Comparison of ENCODE assay signal across 11 cellular contexts in genomic region chr5:40685952-40686351, GRCh38. TPM values are rescaled to one million over a fixed set of nuclear protein-coding genes. Genes with fewer than 3 reads are reported as not detected.
A peak's percentile ranks its signal among the peaks of the same experiment; 100 is the strongest.
DNase-seq lines count a peak whose midpoint lies in the region; ATAC-seq and TF ChIP-seq lines count a peak whose summit lies in the region.
"Had no signal": no experiment of that assay in that cellular context is flagged by ENCODE, and none has a peak within 500 bp of the region (broad histone marks: within the 10 kb centered on the region; RNA-seq: fewer than 3 reads in every experiment).

No MANE protein-coding gene starts in this region.

- H3K4me3 Mint-ChIP-seq in activated T-helper 2 cell treated with anti-CD3 and anti-CD28 coated beads, Interferon-gamma antibody, Interleukin-2, Interleukin-4, amounts not matched to agents 10 μg/mL and 5 μg/mL and 100 μg/mL, durations not matched to agents 14 hours and 24 hours and 36 hours (ENCODE audit: low read depth) = peak overlapping the region; percentile 76
- H3K4me3 Mint-ChIP-seq in naive thymus-derived CD4-positive, alpha-beta T cell = peak overlapping the region; percentile 25 to 100 (median 95)

- H3K27me3 ChIP-seq in heart left ventricle (peaks cover 0 to 14% (median 2%) of the 10 kb centered on the region in 9 donors), upper lobe of left lung (peaks cover 0 to 7% (median under 1%) of the 10 kb centered on the region in 4 donors)
- H3K27me3 ChIP-seq in naive thymus-derived CD4-positive, alpha-beta T cell (ENCODE audit: control insufficient read depth in 2 of 2, insufficient read depth in 2 of 2, low read length in 2 of 2) = no peaks in the 10 kb centered on the region

- peak overlapping the region; percentile 52 for H3K27ac Mint-ChIP-seq in activated T-helper 2 cell treated with anti-CD3 and anti-CD28 coated beads, Interferon-gamma antibody, Interleukin-2, Interleukin-4, amounts not matched to agents 10 μg/mL and 5 μg/mL and 100 μg/mL, durations not matched to agents 14 hours and 24 hours and 36 hours
- H3K27ac Mint-ChIP-seq in naive thymus-derived CD4-positive, alpha-beta T cell = peak overlapping the region; percentile 69 to 97 (median 96)

- H3K9me3 Mint-ChIP-seq in activated T-helper 2 cell treated with anti-CD3 and anti-CD28 coated beads, Interferon-gamma antibody, Interleukin-2, Interleukin-4, amounts not matched to agents 10 μg/mL and 5 μg/mL and 100 μg/mL, durations not matched to agents 14 hours and 24 hours and 36 hours = no peaks in the 10 kb centered on the region
- peaks cover 0 to 3% (median 0%) of the 10 kb centered on the region in 11 donors for H3K9me3 Mint-ChIP-seq in naive thymus-derived CD4-positive, alpha-beta T cell

- CTCF ChIA-PET in naive thymus-derived CD4-positive, alpha-beta T cell (lab: Charles Lee) = interaction anchor here (0.6 to 2.2 kb wide), 16 partner anchors 16 to 1114 kb away, joined by 3 to 10 read pairs (median 3); no protein-coding TSS in a partner anchor

- intact Hi-C loops in heart left ventricle (cut with DNase I) = loop anchor here (5.0 to 10.0 kb wide), 21 partner anchors 51 to 1111 kb away; no protein-coding TSS in a partner anchor
- intact Hi-C loops in cardiac septum (cut with DNase I) = loop anchor here (5.0 to 10.0 kb wide), 4 partner anchors 279 to 1104 kb away; no protein-coding TSS in a partner anchor
- intact Hi-C loops in activated T-helper 2 cell treated with anti-CD3 and anti-CD28 coated beads, Interferon-gamma antibody, Interleukin-2, Interleukin-4, amounts not matched to agents 10 μg/mL and 5 μg/mL and 100 μg/mL, durations not matched to agents 14 hours and 24 hours and 36 hours (cut with micrococcal nuclease) = loop anchor here (1.0 to 5.0 kb wide), 2 partner anchors 409 to 1104 kb away; no protein-coding TSS in a partner anchor
- intact Hi-C loops in naive thymus-derived CD4-positive, alpha-beta T cell (cut with micrococcal nuclease) = loop anchor here in 1 of 2 donors (10.0 kb wide), 2 partner anchors 1189 to 1511 kb away; partner anchors contain the start of gene OXCT1

- WGBS in heart left ventricle, 4 donors = 48 to 65% (median 56%) methylated on average over 1 of the region's 1 CpG
- 67 to 81% methylated on average over 1 of the region's 1 CpG for WGBS in upper lobe of left lung, 2 donors

- H3K36me3 ChIP-seq in heart left ventricle = peaks cover 0 to 58% (median 11%) of the 10 kb centered on the region in 9 donors
- peaks cover 0 to 11% (median 0%) of the 10 kb centered on the region in 3 experiments for H3K36me3 ChIP-seq in naive thymus-derived CD4-positive, alpha-beta T cell (ENCODE audit: control insufficient read depth in 2 of 3, insufficient read depth in 3 of 3, low read length in 3 of 3)
- H3K36me3 ChIP-seq in upper lobe of left lung = no peaks in the 10 kb centered on the region
- H3K36me3 ChIP-seq: prostate gland, WERI-Rb-1 had no signal

- POLR2A ChIA-PET in naive thymus-derived CD4-positive, alpha-beta T cell (lab: Charles Lee) = interaction anchor here (0.5 to 1.6 kb wide), 12 partner anchors 9 to 330 kb away, joined by 3 to 5 read pairs (median 3); no protein-coding TSS in a partner anchor

- TF ChIP-seq POLR2A in heart left ventricle (IDR thresholded peaks at IDR 0.05) (no peak), upper lobe of left lung (IDR thresholded peaks at IDR 0.05) (no peak)

- H3K4me1 ChIP-seq in heart left ventricle = peaks cover 0 to 70% (median 25%) of the 10 kb centered on the region in 12 donors
- peaks cover 26 to 32% of the 10 kb centered on the region in 2 donors for H3K4me1 ChIP-seq in naive thymus-derived CD4-positive, alpha-beta T cell (ENCODE audit: control insufficient read depth in 2 of 2, insufficient read depth in 2 of 2, low read length in 2 of 2)
- peaks cover 16 to 45% (median 25%) of the 10 kb centered on the region in 4 donors for H3K4me1 ChIP-seq in upper lobe of left lung

- ATAC-seq in heart left ventricle = no peak
- ATAC-seq in naive thymus-derived CD4-positive, alpha-beta T cell = no peak
- no peak for ATAC-seq in upper lobe of left lung (ENCODE audit: low FRiP score in 2 of 2)
- no peak for ATAC-seq in omental fat pad (ENCODE audit: low FRiP score)

- H3K9me3 ChIP-seq in heart left ventricle (no peaks in the 10 kb centered on the region), upper lobe of left lung (no peaks in the 10 kb centered on the region)
- H3K9me3 ChIP-seq in naive thymus-derived CD4-positive, alpha-beta T cell (ENCODE audit: control insufficient read depth in 2 of 3, low read length in 3 of 3) = no peaks in the 10 kb centered on the region
- H3K9me3 ChIP-seq: prostate gland had no signal

- peak overlapping the region in 9 of 12 donors; percentile 58 to 96 (median 86) for H3K4me3 ChIP-seq in heart left ventricle
- peak overlapping the region; percentile 27 for H3K4me3 ChIP-seq in naive thymus-derived CD4-positive, alpha-beta T cell (ENCODE audit: low read length)
- H3K4me3 ChIP-seq in upper lobe of left lung = peak overlapping the region in 3 of 4 donors; percentile 9 to 80 (median 69)
- H3K4me3 ChIP-seq: prostate gland had no signal

- peaks cover 96% of the 10 kb centered on the region for H3K36me3 Mint-ChIP-seq in activated T-helper 2 cell treated with anti-CD3 and anti-CD28 coated beads, Interferon-gamma antibody, Interleukin-2, Interleukin-4, amounts not matched to agents 10 μg/mL and 5 μg/mL and 100 μg/mL, durations not matched to agents 14 hours and 24 hours and 36 hours (ENCODE audit: low read depth)
- H3K36me3 Mint-ChIP-seq in naive thymus-derived CD4-positive, alpha-beta T cell = peaks cover 17 to 75% (median 18%) of the 10 kb centered on the region in 5 donors

- peaks cover 72% of the 10 kb centered on the region for H3K4me1 Mint-ChIP-seq in activated T-helper 2 cell treated with anti-CD3 and anti-CD28 coated beads, Interferon-gamma antibody, Interleukin-2, Interleukin-4, amounts not matched to agents 10 μg/mL and 5 μg/mL and 100 μg/mL, durations not matched to agents 14 hours and 24 hours and 36 hours (ENCODE audit: low read depth)
- H3K4me1 Mint-ChIP-seq in naive thymus-derived CD4-positive, alpha-beta T cell = peaks cover 50 to 81% (median 70%) of the 10 kb centered on the region in 7 donors

- peak overlapping the region in 10 of 12 donors; percentile 1 to 97 (median 28) for H3K27ac ChIP-seq in heart left ventricle
- H3K27ac ChIP-seq in naive thymus-derived CD4-positive, alpha-beta T cell (ENCODE audit: low read depth, low read length) = peak overlapping the region; percentile 99
- H3K27ac ChIP-seq in upper lobe of left lung = peak overlapping the region in 2 of 4 donors; percentile 6 to 93
- H3K27ac ChIP-seq: prostate gland, WERI-Rb-1 had no signal

- TF ChIP-seq EP300 in upper lobe of left lung (IDR thresholded peaks at IDR 0.05) = no peak

- TF ChIP-seq CTCF in heart left ventricle (IDR thresholded peaks at IDR 0.05) = no peak
- TF ChIP-seq CTCF in upper lobe of left lung (IDR thresholded peaks at IDR 0.05) = no peak
- TF ChIP-seq CTCF in omental fat pad (IDR thresholded peaks at IDR 0.05) = no peak

- no peaks in the 10 kb centered on the region for H3K27me3 Mint-ChIP-seq in activated T-helper 2 cell treated with anti-CD3 and anti-CD28 coated beads, Interferon-gamma antibody, Interleukin-2, Interleukin-4, amounts not matched to agents 10 μg/mL and 5 μg/mL and 100 μg/mL, durations not matched to agents 14 hours and 24 hours and 36 hours (ENCODE audit: low read depth)
- no peaks in the 10 kb centered on the region for H3K27me3 Mint-ChIP-seq in naive thymus-derived CD4-positive, alpha-beta T cell

- DNase-seq in heart left ventricle (no peak), cardiac septum (ENCODE audit: low spot score) (no peak), upper lobe of left lung (no peak), GF-D8 (lab: John Stamatoyannopoulos, UW) (no peak), hepatic stellate cell (ENCODE audit: low spot score) (no peak), omental fat pad (ENCODE audit: low spot score) (no peak)
- no peak for DNase-seq in activated T-helper 2 cell treated with anti-CD3 and anti-CD28 coated beads, Interferon-gamma antibody, Interleukin-2, Interleukin-4, amounts not matched to agents 10 μg/mL and 5 μg/mL and 100 μg/mL, durations not matched to agents 14 hours and 24 hours and 36 hours (ENCODE audit: low spot score)
- DNase-seq in naive thymus-derived CD4-positive, alpha-beta T cell = no peak
- DNase-seq: NCI-H345, WERI-Rb-1 had no signal

RNA-seq across cellular contexts. Expression of gene PTGER4, which starts 6.2 kb away (rescaled TPM):
- 10 to 100 TPM in 5 of 9 donors, 1 to 10 TPM in 4; 6.4 to 43.7 (median 12.3) TPM for total RNA-seq in heart left ventricle
- 1 to 10 TPM; 2.1 to 5.1 TPM for polyA plus RNA-seq in heart left ventricle
- total RNA-seq in cardiac septum = 6.1 TPM
- total RNA-seq in activated T-helper 2 cell treated with anti-CD3 and anti-CD28 coated beads, Interferon-gamma antibody, Interleukin-2, Interleukin-4, amounts not matched to agents 10 μg/mL and 5 μg/mL and 100 μg/mL, durations not matched to agents 14 hours and 24 hours and 36 hours = 30.4 and 33.7 TPM in 2 replicates
- total RNA-seq in naive thymus-derived CD4-positive, alpha-beta T cell = 100 to 1,000 TPM in 2 of 5 experiments, 10 to 100 TPM in 3; 39.6 to 422 (median 76.3) TPM
- polyA plus RNA-seq in naive thymus-derived CD4-positive, alpha-beta T cell = 10 to 100 TPM; 38.5 to 56.0 TPM
- total RNA-seq in upper lobe of left lung = 10 to 100 TPM; 33.9 to 64.1 (median 45.8) TPM
- total RNA-seq in omental fat pad = 10 to 100 TPM; 39.5 to 87.7 (median 46.4) TPM

Comparison
In these comparisons a context has a peak if more than half of its experiments do, and no peak if none do; other contexts are left out.
1. H3K4me3 ChIP-seq: peak in every context shown above with its lines; median percentile 86 in heart left ventricle; 69 in upper lobe of left lung; 27 in naive thymus-derived CD4-positive, alpha-beta T cell.